In genomic region chr20:50651676-50652075, GRCh38 we compare ENCODE assay signal across 27 cellular contexts. TPM values are rescaled to one million over a fixed set of nuclear protein-coding genes. Genes with fewer than 3 reads are reported as not detected.
"Had no signal": no experiment of that assay in that cellular context is flagged by ENCODE, and none has a peak within 500 bp of the region (broad histone marks: within the 10 kb centered on the region; RNA-seq: fewer than 3 reads in every experiment).

No MANE protein-coding gene starts in this region.

- DNase-seq: activated CD4-positive, alpha-beta memory T cell treated with anti-CD3 and anti-CD28 coated beads, Interleukin-2, amount 10 ng/mL, durations not matched to agents 7 days and 5 days; activated CD4-positive, alpha-beta T cell treated with anti-CD3 and anti-CD28 coated beads for 1 hour; activated CD4-positive, alpha-beta T cell treated with anti-CD3 and anti-CD28 coated beads, Interleukin-2, amount 10 ng/mL, durations not matched to agents 7 days and 5 days; activated gamma-delta T cell treated with Interleukin-2 at 50 U/mL for 16 hours; activated naive CD4-positive, alpha-beta T cell treated with anti-CD3 and anti-CD28 coated beads, Interleukin-2, amount 50 U/mL, for 16 hours; activated T-cell treated with anti-CD3 and anti-CD28 coated beads, Interleukin-2, amount 50 U/mL, for 4 hours; amniotic stem cell; brain microvascular endothelial cell; dorsolateral prefrontal cortex; effector memory CD4-positive, alpha-beta T cell; hippocampal formation; left colon; midbrain; naive thymus-derived CD8-positive, alpha-beta T cell; occipital lobe; stimulated activated CD4-positive, alpha-beta T cell treated with anti-CD3 and anti-CD28 coated beads, Interleukin-2, amount 100 ng/mL, for 48 hours; T-helper 17 cell; T1000; uterus had no signal

- H3K4me3 ChIP-seq: coronary artery, dorsolateral prefrontal cortex, gastroesophageal sphincter, right atrium auricular region, thoracic aorta, uterus had no signal

- ATAC-seq: activated T-cell treated with anti-CD3 and anti-CD28 coated beads, Interleukin-2, amount 50 U/mL, for 4 hours; activated T-helper 17 cell treated with anti-CD3 and anti-CD28 coated beads, Interleukin-2, amount 50 U/mL, for 72 hours; gastroesophageal sphincter; left colon; naive thymus-derived CD8-positive, alpha-beta T cell; T-helper 17 cell had no signal

- FAIRE-seq: astrocyte, keratinocyte had no signal

- H3K36me3 ChIP-seq: brain microvascular endothelial cell, gastroesophageal sphincter, right atrium auricular region, thoracic aorta, uterus had no signal

- H3K27me3 ChIP-seq: brain microvascular endothelial cell, dorsolateral prefrontal cortex, gastroesophageal sphincter, right atrium auricular region, uterus had no signal

- H3K27ac ChIP-seq: brain microvascular endothelial cell, coronary artery, dorsolateral prefrontal cortex, gastroesophageal sphincter, right atrium auricular region, thoracic aorta had no signal

- H3K9me3 ChIP-seq: gastroesophageal sphincter, right atrium auricular region, thoracic aorta, uterus had no signal

RNA-seq across cellular contexts. Expression of gene RIPOR3, which starts 39.7 kb away (rescaled TPM):
- total RNA-seq: activated CD4-positive, alpha-beta memory T cell treated with anti-CD3 and anti-CD28 coated beads, Interleukin-2, amount 10 ng/mL, durations not matched to agents 7 days and 5 days; activated CD4-positive, alpha-beta T cell treated with anti-CD3 and anti-CD28 coated beads, Interleukin-2, amount 10 ng/mL, durations not matched to agents 7 days and 5 days; activated T-helper 17 cell treated with anti-CD3 and anti-CD28 coated beads, Interleukin-2, amount 50 U/mL, for 72 hours; naive thymus-derived CD8-positive, alpha-beta T cell; pulmonary artery endothelial cell had no signal
